19 cellular contexts compared by ENCODE assay signal in genomic region chr19:8143041-8143440, GRCh38. TPM values are rescaled to one million over a fixed set of nuclear protein-coding genes. Genes with fewer than 3 reads are reported as not detected.
DNase-seq lines count a peak whose midpoint lies in the region; ATAC-seq and TF ChIP-seq lines count a peak whose summit lies in the region.
"Had no signal": no experiment of that assay in that cellular context is flagged by ENCODE, and none has a peak within 500 bp of the region (broad histone marks: within the 10 kb centered on the region; RNA-seq: fewer than 3 reads in every experiment).

No MANE protein-coding gene starts in this region.

- H4K8ac ChIP-seq in H9 (replicated peaks; ENCODE audit: insufficient read length, low read depth, low read length), result no peak overlapping the region

- H3K9me3 Mint-ChIP-seq in H9 (no peaks in the 10 kb centered on the region), neural progenitor cell (no peaks in the 10 kb centered on the region)
- H3K9me3 Mint-ChIP-seq: CD4-positive, alpha-beta memory T cell had no signal

- H3K56ac ChIP-seq in H9 (ENCODE audit: insufficient read length, low read depth, low read length), result no peak overlapping the region

- H3K36me3 Mint-ChIP-seq in H9 (ENCODE audit: insufficient read depth in 1 of 3, low read depth in 3 of 3) (peaks cover 10 to 37% (median 23%) of the 10 kb centered on the region in 3 experiments; a peak in 6 of 7 replicates), neural progenitor cell (peaks cover 2% of the 10 kb centered on the region)
- H3K36me3 Mint-ChIP-seq: CD4-positive, alpha-beta memory T cell had no signal

- H3K4me1 ChIP-seq in H9 (ENCODE audit: insufficient read depth, low read length) (no peaks in the 10 kb centered on the region), iPS-15b (ENCODE audit: control insufficient read depth, insufficient read depth, low read length) (peaks cover 5% of the 10 kb centered on the region), neural progenitor cell (peaks cover 7% of the 10 kb centered on the region), right cardiac atrium (ENCODE audit: control insufficient read depth, insufficient read depth, low read length) (no peaks in the 10 kb centered on the region)
- H3K4me1 ChIP-seq: BE2C had no signal

- H3K23me2 ChIP-seq in H9 (ENCODE audit: insufficient read length, low read depth, low read length, poor library complexity, severe bottlenecking), result peaks cover 6% of the 10 kb centered on the region

- WGBS in H9 (ENCODE audit: extremely low coverage, insufficient read length, low lambda C conversion rate), result no CpG with 5 or more reads among the region's 10 CpGs
- WGBS in right cardiac atrium, result 56% methylated on average over 10 of the region's 10 CpGs

- H3K4me3 ChIP-seq in iPS-15b (ENCODE audit: low read depth, low read length) (no peak overlapping the region), neural progenitor cell (no peak overlapping the region), right cardiac atrium (ENCODE audit: low read length) (no peak overlapping the region)
- H3K4me3 ChIP-seq: MG63, PC-9 had no signal

- H3K9ac ChIP-seq in H9 (ENCODE audit: extremely low read depth, insufficient read length, low read length), result no peak overlapping the region
- peak overlapping the region; percentile 8 for H3K9ac ChIP-seq in iPS-15b (ENCODE audit: low read depth, low read length)
- no peak overlapping the region for H3K9ac ChIP-seq in neural progenitor cell
- H3K9ac ChIP-seq: KMS-11 had no signal

- peaks cover 16 to 28% of the 10 kb centered on the region in 2 experiments for H3K4me1 Mint-ChIP-seq in H9
- peaks cover 26% of the 10 kb centered on the region for H3K4me1 Mint-ChIP-seq in neural progenitor cell

- H3K4me2 ChIP-seq in H9 (ENCODE audit: insufficient read depth, insufficient read length, low read length) (no peak overlapping the region), neural progenitor cell (no peak overlapping the region)
- H3K4me2 ChIP-seq: KMS-11, PC-9 had no signal

- H3F3A ChIP-seq in neural progenitor cell (ENCODE audit: low read depth), result peaks cover under 1% of the 10 kb centered on the region

- H2BK5ac ChIP-seq in H9 (ENCODE audit: insufficient read length, low read length), result no peak overlapping the region

- H2BK15ac ChIP-seq in H9 (ENCODE audit: low read depth, low read length), result no peak overlapping the region

- H3K18ac ChIP-seq in H9 (ENCODE audit: insufficient read length, low read depth, low read length), result no peak overlapping the region

- H3K4me3 Mint-ChIP-seq in H9, result no peak overlapping the region; a peak in 1 of 5 replicates
- H3K4me3 Mint-ChIP-seq in neural progenitor cell, result no peak overlapping the region
- H3K4me3 Mint-ChIP-seq: CD4-positive, alpha-beta memory T cell had no signal

- no peak overlapping the region for H2AK5ac ChIP-seq in H9 (ENCODE audit: insufficient read length, low read length)

- H3K23ac ChIP-seq in H9 (ENCODE audit: insufficient read length, low read depth, low read length), result no peak overlapping the region

- H3K27ac Mint-ChIP-seq in H9 (peak overlapping the region; percentile 74 to 91 (median 76); a peak in 5 of 7 replicates), neural progenitor cell (peak overlapping the region; percentile 79)

- H3T11ph ChIP-seq in H9 (ENCODE audit: low read length), result no peak overlapping the region

- H2BK20ac ChIP-seq in H9 (ENCODE audit: low read depth, low read length, poor library complexity, severe bottlenecking), result no peak overlapping the region

- no peaks in the 10 kb centered on the region for H3K9me3 ChIP-seq in H9 (ENCODE audit: control insufficient read depth, low read depth, low read length)
- H3K9me3 ChIP-seq in iPS-15b (ENCODE audit: control insufficient read depth, insufficient read depth, low read length), result no peaks in the 10 kb centered on the region
- H3K9me3 ChIP-seq in neural progenitor cell (ENCODE audit: low read depth), result no peaks in the 10 kb centered on the region
- H3K9me3 ChIP-seq in right cardiac atrium (ENCODE audit: control insufficient read depth, low read length), result no peaks in the 10 kb centered on the region
- H3K9me3 ChIP-seq: BE2C, MG63 had no signal

- no peaks in the 10 kb centered on the region for H3K79me1 ChIP-seq in H9 (ENCODE audit: insufficient read depth, low read depth, low read length, poor library complexity, severe bottlenecking)

- H2BK120ac ChIP-seq in H9 (ENCODE audit: low read depth, low read length, poor library complexity, severe bottlenecking), result no peak overlapping the region

- ATAC-seq in SK-N-SH treated with all-trans-retinoic acid at 6 μM for 48 hours (peak; percentile 15; the same call in 1 of the 3 replicates), right cardiac atrium (no peak)

- H3K4ac ChIP-seq in H9 (ENCODE audit: low read depth, low read length), result no peak overlapping the region

- no peak overlapping the region for H3K27ac ChIP-seq in H9 (ENCODE audit: insufficient read length, low read depth, low read length)
- no peak overlapping the region for H3K27ac ChIP-seq in neural progenitor cell
- H3K27ac ChIP-seq in right cardiac atrium (ENCODE audit: low read length), result no peak overlapping the region
- H3K27ac ChIP-seq: HL-60, KMS-11, PC-9 had no signal

- no peaks in the 10 kb centered on the region for H3K27me3 ChIP-seq in H9 (ENCODE audit: insufficient read depth, low read length)
- H3K27me3 ChIP-seq in iPS-15b (ENCODE audit: control insufficient read depth, insufficient read depth, low read length), result no peaks in the 10 kb centered on the region
- no peaks in the 10 kb centered on the region for H3K27me3 ChIP-seq in neural progenitor cell
- H3K27me3 ChIP-seq in right cardiac atrium (ENCODE audit: control insufficient read depth, insufficient read depth), result no peaks in the 10 kb centered on the region

- TF ChIP-seq CTCF in H9 (conservative IDR thresholded peaks at IDR 0.05) (no peak), neural progenitor cell (IDR thresholded peaks at IDR 0.05) (no peak)

- H3K36me3 ChIP-seq in iPS-15b (ENCODE audit: control insufficient read depth, insufficient read depth, low read length) (peaks cover 18% of the 10 kb centered on the region), neural progenitor cell (no peaks in the 10 kb centered on the region)
- H3K36me3 ChIP-seq: BE2C, MG63 had no signal

- H3K27me3 Mint-ChIP-seq in H9 (ENCODE audit: low read depth) (no peaks in the 10 kb centered on the region; the same call in 1 of the 2 replicates), neural progenitor cell (ENCODE audit: insufficient read depth, low read depth) (peaks cover 6% of the 10 kb centered on the region)

- DNase-seq in H9 (no peak), neural progenitor cell (ENCODE audit: low spot score) (no peak), right cardiac atrium (no peak), KBM-7 (no peak), T-helper 1 cell (no peak), GDM1 (lab: John Stamatoyannopoulos, UW) (no peak)
- DNase-seq: ACHN; BE2C; CD4-positive, alpha-beta memory T cell; MG63; NCI-H1092 treated with DMSO at 0.1 percent for 48 hours; NCI-H1694; NCI-H2107; NCI-H69; PC-9 had no signal

- H4K91ac ChIP-seq in H9 (ENCODE audit: insufficient read length, low read depth, low read length), result no peak overlapping the region

- H2BK12ac ChIP-seq in H9 (ENCODE audit: insufficient read length, low read depth, low read length), result no peak overlapping the region

- no peaks in the 10 kb centered on the region for H3K79me2 ChIP-seq in H9 (ENCODE audit: insufficient read depth, low read length)
- peaks cover 10% of the 10 kb centered on the region for H3K79me2 ChIP-seq in neural progenitor cell (ENCODE audit: low read depth)

- in situ Hi-C loops in KBM-7 (cut with MboI; ENCODE audit: low pct_unique_long_range_greater_than_20kb, low sequenced_read_pairs), result no loop called here

- no peak overlapping the region for H4K5ac ChIP-seq in H9 (ENCODE audit: insufficient read length, low read depth, low read length)

- H2AFZ ChIP-seq in H9 (ENCODE audit: low read length), result no peak overlapping the region
- no peak overlapping the region for H2AFZ ChIP-seq in neural progenitor cell (replicated peaks)
- H2AFZ ChIP-seq: PC-9 had no signal

- intact Hi-C loops in right cardiac atrium (cut with DNase I), result no loop called here

- H4K20me1 ChIP-seq in H9 (ENCODE audit: control insufficient read depth, insufficient read depth, insufficient read length) (no peaks in the 10 kb centered on the region), neural progenitor cell (ENCODE audit: low read depth) (peaks cover 5% of the 10 kb centered on the region)

- H3K14ac ChIP-seq in H9 (ENCODE audit: insufficient read depth, low read length), result no peak overlapping the region

TF ChIP-seq in SK-N-SH treated with all-trans-retinoic acid at 6 μM for 48 hours, 23 proteins besides CTCF, POLR2A, EP300 and RAD21 (continues in another document):
- TF ChIP-seq PPARA (CRISPR knock-in tag; IDR thresholded peaks at IDR 0.05; ENCODE audit: borderline replicate concordance) (no peak), ZC3H10 (CRISPR knock-in tag; IDR thresholded peaks at IDR 0.05) (no peak), RARB (CRISPR knock-in tag; IDR thresholded peaks at IDR 0.05) (no peak)
- TF ChIP-seq, protein P1, sequence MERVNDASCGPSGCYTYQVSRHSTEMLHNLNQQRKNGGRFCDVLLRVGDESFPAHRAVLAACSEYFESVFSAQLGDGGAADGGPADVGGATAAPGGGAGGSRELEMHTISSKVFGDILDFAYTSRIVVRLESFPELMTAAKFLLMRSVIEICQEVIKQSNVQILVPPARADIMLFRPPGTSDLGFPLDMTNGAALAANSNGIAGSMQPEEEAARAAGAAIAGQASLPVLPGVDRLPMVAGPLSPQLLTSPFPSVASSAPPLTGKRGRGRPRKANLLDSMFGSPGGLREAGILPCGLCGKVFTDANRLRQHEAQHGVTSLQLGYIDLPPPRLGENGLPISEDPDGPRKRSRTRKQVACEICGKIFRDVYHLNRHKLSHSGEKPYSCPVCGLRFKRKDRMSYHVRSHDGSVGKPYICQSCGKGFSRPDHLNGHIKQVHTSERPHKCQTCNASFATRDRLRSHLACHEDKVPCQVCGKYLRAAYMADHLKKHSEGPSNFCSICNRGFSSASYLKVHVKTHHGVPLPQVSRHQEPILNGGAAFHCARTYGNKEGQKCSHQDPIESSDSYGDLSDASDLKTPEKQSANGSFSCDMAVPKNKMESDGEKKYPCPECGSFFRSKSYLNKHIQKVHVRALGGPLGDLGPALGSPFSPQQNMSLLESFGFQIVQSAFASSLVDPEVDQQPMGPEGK (CRISPR knock-in tag; IDR thresholded peaks at IDR 0.05; ENCODE audit: borderline replicate concordance), result no peak

RNA-seq across cellular contexts. Expression of gene FBN3, which starts 6.4 kb away (rescaled TPM):
- total RNA-seq in H9 (2021) (24.9 and 31.0 TPM in 2 replicates), neural progenitor cell (ENCODE audit: low replicate concordance) (23.0 and 33.0 TPM in 2 replicates), right cardiac atrium (not detected)
- polyA plus RNA-seq in right cardiac atrium, result not detected
- total RNA-seq: CD4-positive, alpha-beta memory T cell; PC-9 had no signal
- polyA plus RNA-seq: CD4-positive, alpha-beta memory T cell had no signal

Comparison
In these comparisons a context has a peak if more than half of its experiments do, and no peak if none do; other contexts are left out.
1. RNA of gene FBN3, which starts 6.4 kb away (total RNA-seq): 24.9 to 31.0 TPM in H9 and 23.0 to 33.0 TPM in neural progenitor cell; not detected in right cardiac atrium; every median in the first group is over 10 times any median in the second.